ENCODE assay signal across 23 cellular contexts in the genomic region with DNA sequence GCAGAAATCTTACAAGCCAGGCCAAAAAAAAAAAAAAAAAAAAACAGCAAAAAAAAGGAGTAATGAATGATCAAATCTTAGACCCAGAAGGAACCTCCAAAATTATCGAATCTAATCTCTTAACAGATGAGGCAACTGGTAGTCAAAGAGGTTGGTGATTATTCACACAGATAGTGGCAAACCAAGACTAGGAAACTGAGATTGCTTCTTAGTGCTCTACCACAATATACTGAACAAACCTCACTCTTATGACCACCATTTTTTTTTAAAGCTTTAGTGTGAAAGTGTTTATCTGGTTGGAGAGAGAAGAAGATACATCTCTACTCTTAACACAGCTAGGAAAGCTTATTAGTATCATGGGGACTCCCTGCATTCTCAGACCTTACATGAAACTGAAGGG.
"Had no signal": no experiment of that assay in that cellular context is flagged by ENCODE, and none has a peak within 500 bp of the region (broad histone marks: within the 10 kb centered on the region; RNA-seq: fewer than 3 reads in every experiment).

No MANE protein-coding gene starts in this region.

- H3K4me3 Mint-ChIP-seq: activated CD4-positive, alpha-beta memory T cell treated with anti-CD3 and anti-CD28 coated beads, Interleukin-2, amount 10 ng/mL, durations not matched to agents 7 days and 5 days; activated naive CD8-positive, alpha-beta T cell treated with anti-CD3 and anti-CD28 coated beads, Interleukin-2, amount 10 ng/mL, durations not matched to agents 7 days and 5 days; stimulated activated naive B cell treated with anti-CD40 and anti-IgM and Interleukin-4, amounts not matched to agents 10 μg/mL and 1 μg/mL and 100 μg/mL, for 72 hours; T-helper 1 cell treated with Interleukin-12 subunit alpha and Interleukin-12 subunit beta and Interleukin-4 antibody, amounts not matched to agents 30 μg/mL and 1 μg/mL, for 36 hours; WTC11 had no signal

- H3K27me3 ChIP-seq: heart left ventricle, right lobe of liver, SJSA1, upper lobe of right lung had no signal

- H3K27me3 Mint-ChIP-seq: activated CD4-positive, alpha-beta memory T cell treated with anti-CD3 and anti-CD28 coated beads, Interleukin-2, amount 10 ng/mL, durations not matched to agents 7 days and 5 days; activated naive CD8-positive, alpha-beta T cell treated with anti-CD3 and anti-CD28 coated beads, Interleukin-2, amount 10 ng/mL, durations not matched to agents 7 days and 5 days; stimulated activated naive B cell treated with anti-CD40 and anti-IgM and Interleukin-4, amounts not matched to agents 10 μg/mL and 1 μg/mL and 100 μg/mL, for 72 hours had no signal

- H3K9me3 ChIP-seq: heart left ventricle, right lobe of liver, SJSA1, upper lobe of right lung had no signal

- H3K9me3 Mint-ChIP-seq: activated CD4-positive, alpha-beta memory T cell treated with anti-CD3 and anti-CD28 coated beads, Interleukin-2, amount 10 ng/mL, durations not matched to agents 7 days and 5 days; activated naive CD8-positive, alpha-beta T cell treated with anti-CD3 and anti-CD28 coated beads, Interleukin-2, amount 10 ng/mL, durations not matched to agents 7 days and 5 days; stimulated activated naive B cell treated with anti-CD40 and anti-IgM and Interleukin-4, amounts not matched to agents 10 μg/mL and 1 μg/mL and 100 μg/mL, for 72 hours; T-helper 1 cell treated with Interleukin-12 subunit alpha and Interleukin-12 subunit beta and Interleukin-4 antibody, amounts not matched to agents 30 μg/mL and 1 μg/mL, for 36 hours; WTC11 had no signal

- ATAC-seq: heart left ventricle; left cardiac atrium; right lobe of liver; stimulated activated naive B cell treated with anti-CD40 and anti-IgM and Interleukin-4, amounts not matched to agents 10 μg/mL and 1 μg/mL and 100 μg/mL, for 72 hours; upper lobe of right lung; WTC11 had no signal

- H3K4me3 ChIP-seq: coronary artery, heart left ventricle, right lobe of liver, SJSA1, skin epidermis, upper lobe of right lung had no signal

- H3K9ac ChIP-seq: parathyroid adenoma had no signal

- H3K27ac Mint-ChIP-seq: activated CD4-positive, alpha-beta memory T cell treated with anti-CD3 and anti-CD28 coated beads, Interleukin-2, amount 10 ng/mL, durations not matched to agents 7 days and 5 days; activated naive CD8-positive, alpha-beta T cell treated with anti-CD3 and anti-CD28 coated beads, Interleukin-2, amount 10 ng/mL, durations not matched to agents 7 days and 5 days; stimulated activated naive B cell treated with anti-CD40 and anti-IgM and Interleukin-4, amounts not matched to agents 10 μg/mL and 1 μg/mL and 100 μg/mL, for 72 hours; T-helper 1 cell treated with Interleukin-12 subunit alpha and Interleukin-12 subunit beta and Interleukin-4 antibody, amounts not matched to agents 30 μg/mL and 1 μg/mL, for 36 hours had no signal

- H3K4me1 ChIP-seq: parathyroid adenoma, SJSA1 had no signal

- DNase-seq: activated CD4-positive, alpha-beta memory T cell treated with anti-CD3 and anti-CD28 coated beads, Interleukin-2, amount 10 ng/mL, durations not matched to agents 7 days and 5 days; activated CD4-positive, alpha-beta T cell treated with anti-CD3 and anti-CD28 coated beads for 48 hours; activated gamma-delta T cell treated with Interleukin-2 at 50 U/mL for 16 hours; activated naive CD8-positive, alpha-beta T cell treated with anti-CD3 and anti-CD28 coated beads, Interleukin-2, amount 10 ng/mL, durations not matched to agents 7 days and 5 days; amniotic stem cell; cerebellar nuclear complex; heart left ventricle; islet precursor cell; left cardiac atrium; mesenchymal stem cell; nucleus accumbens; right lobe of liver; stimulated activated CD4-positive, alpha-beta T cell treated with anti-CD3 and anti-CD28 coated beads, Interleukin-2, amount 100 ng/mL, for 24 hours; stimulated activated naive B cell treated with anti-CD40 and anti-IgM and Interleukin-4, amounts not matched to agents 10 μg/mL and 1 μg/mL and 100 μg/mL, for 72 hours; T1000; upper lobe of right lung had no signal

- H2AFZ ChIP-seq: parathyroid adenoma had no signal

- H3K27ac ChIP-seq: coronary artery, epithelial cell of prostate, heart left ventricle, parathyroid adenoma, right lobe of liver, SJSA1, skin epidermis, upper lobe of right lung had no signal
